Comparison of ENCODE assay signal across 16 cellular contexts in genomic region chr2:118667366-118667765, GRCh38.
A peak's percentile ranks its signal among the peaks of the same experiment; 100 is the strongest.
DNase-seq lines count a peak whose midpoint lies in the region; TF ChIP-seq lines count a peak whose summit lies in the region.
"Had no signal": no experiment of that assay in that cellular context is flagged by ENCODE, and none has a peak within 500 bp of the region (broad histone marks: within the 10 kb centered on the region; RNA-seq: fewer than 3 reads in every experiment).

No MANE protein-coding gene starts in this region.

- 75% methylated on average over 2 of the region's 2 CpGs for WGBS in smooth muscle cell (ENCODE audit: low lambda C conversion rate)

- no peaks in the 10 kb centered on the region for H3K27me3 Mint-ChIP-seq in HFFc6 (ENCODE audit: insufficient read depth)

- in situ Hi-C loops in brain microvascular endothelial cell (cut with HindIII; ENCODE audit: low pct_ligation_motif_present, low sequenced_read_pairs), result no loop called here

- CTCF ChIA-PET in BJ (lab: Yijun Ruan, JAX), result interaction anchor here (1.3 kb wide), 1 partner anchor 188 kb away, joined by 4 read pairs; no protein-coding TSS in a partner anchor

- peak overlapping the region; percentile 83 for H3K4me3 Mint-ChIP-seq in HFFc6
- H3K4me3 Mint-ChIP-seq: B cell; CD4-positive, alpha-beta memory T cell had no signal

- H3K36me3 ChIP-seq in BJ (ENCODE audit: control insufficient read depth, insufficient read depth, low read length) (no peaks in the 10 kb centered on the region), brain microvascular endothelial cell (replicated peaks) (no peaks in the 10 kb centered on the region), smooth muscle cell (ENCODE audit: low read depth) (no peaks in the 10 kb centered on the region)

- no peaks in the 10 kb centered on the region for H3K79me2 ChIP-seq in smooth muscle cell (ENCODE audit: low read depth)

- H3K4me3 ChIP-seq in BJ (ENCODE audit: low read depth, low read length) (no peak overlapping the region), brain microvascular endothelial cell (ENCODE audit: low read depth, low read length) (no peak overlapping the region), smooth muscle cell (no peak overlapping the region)

- H3K27ac Mint-ChIP-seq in HFFc6, result peak overlapping the region; percentile 100
- H3K27ac Mint-ChIP-seq: B cell; CD4-positive, alpha-beta memory T cell had no signal

- H3K36me3 Mint-ChIP-seq in HFFc6 (ENCODE audit: low read depth), result peaks cover 3% of the 10 kb centered on the region; the same call in 1 of the 2 replicates
- H3K36me3 Mint-ChIP-seq: CD4-positive, alpha-beta memory T cell had no signal

- TF ChIP-seq CTCF in BJ (IDR thresholded peaks at IDR 0.05; ENCODE audit: insufficient read depth, low read depth, low read length), result no peak
- no peak for TF ChIP-seq CTCF in HFFc6 (IDR thresholded peaks at IDR 0.05)
- TF ChIP-seq CTCF in brain microvascular endothelial cell (IDR thresholded peaks at IDR 0.05; ENCODE audit: low read depth, low read length, missing control alignments), result no peak
- TF ChIP-seq CTCF in smooth muscle cell (IDR thresholded peaks at IDR 0.05; ENCODE audit: borderline replicate concordance, insufficient read depth, poor library complexity, severe bottlenecking), result no peak

- H4K20me1 ChIP-seq in smooth muscle cell (ENCODE audit: low read depth), result no peaks in the 10 kb centered on the region

- no peak overlapping the region for H3K9ac ChIP-seq in smooth muscle cell (ENCODE audit: low read depth)

- no peaks in the 10 kb centered on the region for H3K9me3 ChIP-seq in smooth muscle cell (replicated peaks; ENCODE audit: low read depth)

- H3K27me3 ChIP-seq in BJ (ENCODE audit: control insufficient read depth, insufficient read depth, low read length) (no peaks in the 10 kb centered on the region), brain microvascular endothelial cell (replicated peaks) (no peaks in the 10 kb centered on the region), smooth muscle cell (ENCODE audit: low read depth) (no peaks in the 10 kb centered on the region)

- H2AFZ ChIP-seq in smooth muscle cell (ENCODE audit: low read depth), result no peak overlapping the region

- POLR2A ChIA-PET in BJ (lab: Charles Lee), result no interaction called here

- peaks cover 5% of the 10 kb centered on the region for H3F3A ChIP-seq in smooth muscle cell (ENCODE audit: low read depth)

- H3K27ac ChIP-seq in brain microvascular endothelial cell, result peak overlapping the region; percentile 92
- peak overlapping the region; percentile 93 for H3K27ac ChIP-seq in smooth muscle cell (ENCODE audit: low read depth)

- peak; percentile 50 for DNase-seq in BJ (ENCODE audit: low read depth)
- DNase-seq in HFFc6, result peak; percentile 54
- DNase-seq in brain microvascular endothelial cell, result no peak
- no peak for DNase-seq in smooth muscle cell (lab: John Stamatoyannopoulos, UW; ENCODE audit: unreplicated experiment)
- DNase-seq in NCI-H1436 (lab: John Stamatoyannopoulos, UW), result no peak
- no peak for DNase-seq in SW 1271 (lab: John Stamatoyannopoulos, UW)
- no peak for DNase-seq in germinal center (ENCODE audit: low spot score)
- DNase-seq: CD4-positive, alpha-beta memory T cell; DMS79; KBM-7; NCI-H1092; NCI-H187; NCI-H446 treated with DMSO at 0.1 percent for 48 hours; NCI-H82; Right ventricle myocardium superior had no signal

- H3K4me1 Mint-ChIP-seq in HFFc6 (ENCODE audit: low read depth), result peaks cover 80% of the 10 kb centered on the region
- H3K4me1 Mint-ChIP-seq: B cell; CD4-positive, alpha-beta memory T cell had no signal

- H3K4me1 ChIP-seq in smooth muscle cell (ENCODE audit: low read depth), result peaks cover 10% of the 10 kb centered on the region

- H3K9me3 Mint-ChIP-seq in HFFc6, result no peaks in the 10 kb centered on the region

- H3K4me2 ChIP-seq in smooth muscle cell, result no peak overlapping the region

Comparison
In these comparisons a context has a peak if more than half of its experiments do, and no peak if none do; other contexts are left out.
1. DNase-seq: peak in BJ (single experiment) and HFFc6 (single experiment); none in brain microvascular endothelial cell (single experiment), smooth muscle cell (single experiment), NCI-H1436 (single experiment), SW 1271 (0 of 2) and germinal center (single experiment).